ENCODE assay signal across 6 cellular contexts in genomic region chr16:668519-669171, GRCh38. TPM values are rescaled to one million over a fixed set of nuclear protein-coding genes. Genes with fewer than 3 reads are reported as not detected.
DNase-seq lines count a peak whose midpoint lies in the region; ATAC-seq and TF ChIP-seq lines count a peak whose summit lies in the region.

No MANE protein-coding gene starts in this region.

- CTCF ChIA-PET in PC-9 (lab: Charles Lee): interaction anchor here (0.5 kb wide), 1 partner anchor 272 kb away, joined by 6 read pairs; the partner anchor contains the start of gene NME4

- intact Hi-C loops in PC-9 (cut with micrococcal nuclease; ENCODE audit: unreplicated experiment) (loop anchor here (1.0 to 5.0 kb wide), 2 partner anchors 9 to 41 kb away; no protein-coding TSS in a partner anchor), vagina (cut with DNase I) (no loop called here)

- H3K27me3 ChIP-seq in DOHH2 (ENCODE audit: control insufficient read depth, low read length): no peaks in the 10 kb centered on the region
- H3K27me3 ChIP-seq in PC-9 (ENCODE audit: insufficient read depth, low read depth): no peaks in the 10 kb centered on the region
- no peaks in the 10 kb centered on the region for H3K27me3 ChIP-seq in vagina

- peak overlapping the region; percentile 85 for H2AFZ ChIP-seq in PC-9

- H3K79me2 ChIP-seq in DOHH2 (ENCODE audit: control insufficient read depth, low read length): peaks cover 25% of the 10 kb centered on the region
- peaks cover 21% of the 10 kb centered on the region for H3K79me2 ChIP-seq in PC-9 (ENCODE audit: low read depth)

- no peak for DNase-seq in PC-9
- peak; percentile 28 for DNase-seq in hepatic stellate cell (ENCODE audit: low spot score)
- DNase-seq in vagina (ENCODE audit: extremely low spot score in 2 of 2): no peak
- DNase-seq in activated CD8-positive, alpha-beta memory T cell treated with anti-CD3 and anti-CD28 coated beads, Interleukin-2, amount 50 U/mL, for 4 hours: no peak

- peaks cover 72% of the 10 kb centered on the region for H3K36me3 ChIP-seq in DOHH2 (ENCODE audit: control insufficient read depth, low read length)
- no peaks in the 10 kb centered on the region for H3K36me3 ChIP-seq in PC-9 (ENCODE audit: low read depth)
- peaks cover 0 to 42% of the 10 kb centered on the region in 2 donors for H3K36me3 ChIP-seq in vagina

- no peak for TF ChIP-seq CTCF in DOHH2 (IDR thresholded peaks at IDR 0.05; ENCODE audit: low read depth, low read length, poor library complexity, severe bottlenecking)
- TF ChIP-seq CTCF in PC-9 (conservative IDR thresholded peaks at IDR 0.05): no peak
- TF ChIP-seq CTCF in vagina (IDR thresholded peaks at IDR 0.05): no peak

- H3F3A ChIP-seq in DOHH2 (ENCODE audit: control insufficient read depth, insufficient read depth) (0 out of 2 replicates have a peak, but pooled peaks cover 2% of the 10 kb centered on the region), PC-9 (ENCODE audit: insufficient read depth, low read depth) (peaks cover 16% of the 10 kb centered on the region; the same call in 1 of the 2 replicates)

- no peak for ATAC-seq in GM19397 (IDR thresholded peaks at IDR 0.05; ENCODE audit: unreplicated experiment)

- H3K27ac ChIP-seq in DOHH2 (ENCODE audit: low read depth, low read length) (peak overlapping the region; percentile 56), PC-9 (no peak overlapping the region), vagina (peak overlapping the region; percentile 90)

- BruUV-seq in PC-9 (replicated peaks; lab: Mats Ljungman, UMichigan): no TSS peak

- H4K20me1 ChIP-seq in DOHH2 (ENCODE audit: control insufficient read depth, insufficient read depth, low read depth, low read length) (no peaks in the 10 kb centered on the region), PC-9 (ENCODE audit: insufficient read depth) (no peaks in the 10 kb centered on the region; the same call in 1 of the 2 replicates)

- H3K4me1 ChIP-seq in DOHH2 (ENCODE audit: control insufficient read depth, low read length) (peaks cover 13% of the 10 kb centered on the region), PC-9 (replicated peaks; ENCODE audit: insufficient read depth) (peaks cover 9% of the 10 kb centered on the region; the same call in 1 of the 2 replicates), vagina (peaks cover 23% of the 10 kb centered on the region)

- TF ChIP-seq POLR2A in vagina (IDR thresholded peaks at IDR 0.05): no peak

- H3K4me3 ChIP-seq in DOHH2 (ENCODE audit: low read length) (peak overlapping the region; percentile 98), PC-9 (peak overlapping the region; percentile 88), vagina (peak overlapping the region; percentile 81 to 99)

- POLR2A ChIA-PET in PC-9 (lab: Charles Lee; ENCODE audit: unreplicated experiment): interaction anchor here (0.6 kb wide), 1 partner anchor 12 kb away, joined by 5 read pairs; no protein-coding TSS in a partner anchor

- no peaks in the 10 kb centered on the region for H3K9me3 ChIP-seq in DOHH2 (ENCODE audit: control insufficient read depth, insufficient read depth, low read length)
- H3K9me3 ChIP-seq in PC-9 (ENCODE audit: insufficient read depth, low read depth): no peaks in the 10 kb centered on the region
- no peaks in the 10 kb centered on the region for H3K9me3 ChIP-seq in vagina

- H3K9me2 ChIP-seq in DOHH2 (replicated peaks; ENCODE audit: control insufficient read depth, low read length) (no peaks in the 10 kb centered on the region), PC-9 (ENCODE audit: insufficient read depth) (no peaks in the 10 kb centered on the region)

- peak overlapping the region; percentile 97 for H3K4me2 ChIP-seq in DOHH2 (ENCODE audit: low read length)
- peak overlapping the region; percentile 96 for H3K4me2 ChIP-seq in PC-9

RNA-seq across cellular contexts. Expression of gene RHOT2, which starts 0.7 kb away (rescaled TPM):
- total RNA-seq in PC-9 (2021) (143 and 173 TPM in 2 replicates), vagina (91.1 TPM)

RNA-seq across cellular contexts. Expression of gene RHBDL1, which starts 6.8 kb away (rescaled TPM):
- total RNA-seq in PC-9 (2021) (18.1 and 19.9 TPM in 2 replicates), vagina (1.7 TPM)

RNA-seq across cellular contexts. Expression of gene STUB1, which starts 11.6 kb away (rescaled TPM):
- total RNA-seq in PC-9 (2021) (174 and 211 TPM in 2 replicates), vagina (124 TPM)

RNA-seq across cellular contexts. Expression of gene JMJD8, which starts 15.5 kb away (rescaled TPM):
- total RNA-seq in PC-9 (2021) (57.4 and 61.6 TPM in 2 replicates), vagina (62.9 TPM)

RNA-seq across cellular contexts. Expression of gene WDR90, which starts 19.5 kb away (rescaled TPM):
- 118 and 126 TPM in 2 replicates for total RNA-seq in PC-9 (2021)
- 34.9 TPM for total RNA-seq in vagina
